6 cellular contexts compared by ENCODE assay signal in the genomic region with DNA sequence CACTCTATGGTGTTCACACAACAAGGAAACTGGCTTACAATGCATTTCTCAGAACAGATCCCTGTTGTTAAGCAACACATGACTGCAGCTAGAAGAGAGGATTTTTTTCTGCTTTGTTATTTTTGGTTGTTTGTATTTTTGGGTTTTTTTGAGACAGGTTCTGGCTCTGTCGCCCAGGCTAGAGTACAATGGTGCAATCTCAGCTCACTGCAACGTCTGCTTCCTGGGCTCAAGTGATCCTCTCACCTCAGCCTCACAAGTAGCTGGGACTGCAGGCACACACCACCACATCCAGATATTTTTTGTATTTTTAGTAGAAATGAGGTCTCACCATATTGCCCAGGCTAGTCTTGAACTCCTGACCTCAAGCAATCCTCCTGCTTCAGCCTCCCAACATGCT.
"Had no signal": no experiment of that assay in that cellular context is flagged by ENCODE, and none has a peak within 500 bp of the region (broad histone marks: within the 10 kb centered on the region; RNA-seq: fewer than 3 reads in every experiment).

No MANE protein-coding gene starts in this region.

- ATAC-seq: GM23338, K562 had no signal

- DNase-seq: H9, HCEC 1CT, IMR-90, KG1 had no signal

- H3K4me3 ChIP-seq: GM23338, K562 had no signal
